1 cellular context compared by ENCODE assay signal in the genomic region with DNA sequence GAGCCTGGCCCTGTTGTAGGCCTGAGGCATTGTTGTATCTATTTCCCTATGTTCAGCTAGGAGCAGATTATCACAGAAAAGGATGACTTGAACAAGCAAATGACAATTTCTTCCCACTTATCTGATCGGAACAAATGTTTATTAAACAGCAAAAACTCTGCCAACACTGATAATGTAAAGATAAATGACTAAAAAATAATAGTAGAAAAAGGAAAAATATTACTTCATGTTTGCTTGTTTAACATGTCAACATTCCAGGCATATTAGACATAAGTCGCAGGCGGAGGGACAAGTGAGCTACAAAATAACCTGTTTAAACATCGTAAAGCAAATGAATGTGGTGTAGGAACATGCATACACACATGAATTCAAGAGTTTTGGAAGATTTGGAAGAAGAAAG.
TF ChIP-seq lines count a peak whose summit lies in the region.

No MANE protein-coding gene starts in this region.

TF ChIP-seq in H1, 55 proteins besides CTCF, POLR2A, EP300 and RAD21:
- TF ChIP-seq PHF8 (conservative IDR thresholded peaks at IDR 0.05; ENCODE audit: low read depth, low read length): no peak
- no peak for TF ChIP-seq SP4 (IDR thresholded peaks at IDR 0.05; ENCODE audit: low read length)
- TF ChIP-seq SP1 (IDR thresholded peaks at IDR 0.05; ENCODE audit: low read depth, low read length): no peak
- TF ChIP-seq, protein P1, sequence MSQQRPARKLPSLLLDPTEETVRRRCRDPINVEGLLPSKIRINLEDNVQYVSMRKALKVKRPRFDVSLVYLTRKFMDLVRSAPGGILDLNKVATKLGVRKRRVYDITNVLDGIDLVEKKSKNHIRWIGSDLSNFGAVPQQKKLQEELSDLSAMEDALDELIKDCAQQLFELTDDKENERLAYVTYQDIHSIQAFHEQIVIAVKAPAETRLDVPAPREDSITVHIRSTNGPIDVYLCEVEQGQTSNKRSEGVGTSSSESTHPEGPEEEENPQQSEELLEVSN (IDR thresholded peaks at IDR 0.05): no peak
- no peak for TF ChIP-seq SUZ12 (IDR thresholded peaks at IDR 0.05; ENCODE audit: low read length)
- no peak for TF ChIP-seq CBX5 (IDR thresholded peaks at IDR 0.05; ENCODE audit: low read depth, low read length)
- TF ChIP-seq, protein P2, sequence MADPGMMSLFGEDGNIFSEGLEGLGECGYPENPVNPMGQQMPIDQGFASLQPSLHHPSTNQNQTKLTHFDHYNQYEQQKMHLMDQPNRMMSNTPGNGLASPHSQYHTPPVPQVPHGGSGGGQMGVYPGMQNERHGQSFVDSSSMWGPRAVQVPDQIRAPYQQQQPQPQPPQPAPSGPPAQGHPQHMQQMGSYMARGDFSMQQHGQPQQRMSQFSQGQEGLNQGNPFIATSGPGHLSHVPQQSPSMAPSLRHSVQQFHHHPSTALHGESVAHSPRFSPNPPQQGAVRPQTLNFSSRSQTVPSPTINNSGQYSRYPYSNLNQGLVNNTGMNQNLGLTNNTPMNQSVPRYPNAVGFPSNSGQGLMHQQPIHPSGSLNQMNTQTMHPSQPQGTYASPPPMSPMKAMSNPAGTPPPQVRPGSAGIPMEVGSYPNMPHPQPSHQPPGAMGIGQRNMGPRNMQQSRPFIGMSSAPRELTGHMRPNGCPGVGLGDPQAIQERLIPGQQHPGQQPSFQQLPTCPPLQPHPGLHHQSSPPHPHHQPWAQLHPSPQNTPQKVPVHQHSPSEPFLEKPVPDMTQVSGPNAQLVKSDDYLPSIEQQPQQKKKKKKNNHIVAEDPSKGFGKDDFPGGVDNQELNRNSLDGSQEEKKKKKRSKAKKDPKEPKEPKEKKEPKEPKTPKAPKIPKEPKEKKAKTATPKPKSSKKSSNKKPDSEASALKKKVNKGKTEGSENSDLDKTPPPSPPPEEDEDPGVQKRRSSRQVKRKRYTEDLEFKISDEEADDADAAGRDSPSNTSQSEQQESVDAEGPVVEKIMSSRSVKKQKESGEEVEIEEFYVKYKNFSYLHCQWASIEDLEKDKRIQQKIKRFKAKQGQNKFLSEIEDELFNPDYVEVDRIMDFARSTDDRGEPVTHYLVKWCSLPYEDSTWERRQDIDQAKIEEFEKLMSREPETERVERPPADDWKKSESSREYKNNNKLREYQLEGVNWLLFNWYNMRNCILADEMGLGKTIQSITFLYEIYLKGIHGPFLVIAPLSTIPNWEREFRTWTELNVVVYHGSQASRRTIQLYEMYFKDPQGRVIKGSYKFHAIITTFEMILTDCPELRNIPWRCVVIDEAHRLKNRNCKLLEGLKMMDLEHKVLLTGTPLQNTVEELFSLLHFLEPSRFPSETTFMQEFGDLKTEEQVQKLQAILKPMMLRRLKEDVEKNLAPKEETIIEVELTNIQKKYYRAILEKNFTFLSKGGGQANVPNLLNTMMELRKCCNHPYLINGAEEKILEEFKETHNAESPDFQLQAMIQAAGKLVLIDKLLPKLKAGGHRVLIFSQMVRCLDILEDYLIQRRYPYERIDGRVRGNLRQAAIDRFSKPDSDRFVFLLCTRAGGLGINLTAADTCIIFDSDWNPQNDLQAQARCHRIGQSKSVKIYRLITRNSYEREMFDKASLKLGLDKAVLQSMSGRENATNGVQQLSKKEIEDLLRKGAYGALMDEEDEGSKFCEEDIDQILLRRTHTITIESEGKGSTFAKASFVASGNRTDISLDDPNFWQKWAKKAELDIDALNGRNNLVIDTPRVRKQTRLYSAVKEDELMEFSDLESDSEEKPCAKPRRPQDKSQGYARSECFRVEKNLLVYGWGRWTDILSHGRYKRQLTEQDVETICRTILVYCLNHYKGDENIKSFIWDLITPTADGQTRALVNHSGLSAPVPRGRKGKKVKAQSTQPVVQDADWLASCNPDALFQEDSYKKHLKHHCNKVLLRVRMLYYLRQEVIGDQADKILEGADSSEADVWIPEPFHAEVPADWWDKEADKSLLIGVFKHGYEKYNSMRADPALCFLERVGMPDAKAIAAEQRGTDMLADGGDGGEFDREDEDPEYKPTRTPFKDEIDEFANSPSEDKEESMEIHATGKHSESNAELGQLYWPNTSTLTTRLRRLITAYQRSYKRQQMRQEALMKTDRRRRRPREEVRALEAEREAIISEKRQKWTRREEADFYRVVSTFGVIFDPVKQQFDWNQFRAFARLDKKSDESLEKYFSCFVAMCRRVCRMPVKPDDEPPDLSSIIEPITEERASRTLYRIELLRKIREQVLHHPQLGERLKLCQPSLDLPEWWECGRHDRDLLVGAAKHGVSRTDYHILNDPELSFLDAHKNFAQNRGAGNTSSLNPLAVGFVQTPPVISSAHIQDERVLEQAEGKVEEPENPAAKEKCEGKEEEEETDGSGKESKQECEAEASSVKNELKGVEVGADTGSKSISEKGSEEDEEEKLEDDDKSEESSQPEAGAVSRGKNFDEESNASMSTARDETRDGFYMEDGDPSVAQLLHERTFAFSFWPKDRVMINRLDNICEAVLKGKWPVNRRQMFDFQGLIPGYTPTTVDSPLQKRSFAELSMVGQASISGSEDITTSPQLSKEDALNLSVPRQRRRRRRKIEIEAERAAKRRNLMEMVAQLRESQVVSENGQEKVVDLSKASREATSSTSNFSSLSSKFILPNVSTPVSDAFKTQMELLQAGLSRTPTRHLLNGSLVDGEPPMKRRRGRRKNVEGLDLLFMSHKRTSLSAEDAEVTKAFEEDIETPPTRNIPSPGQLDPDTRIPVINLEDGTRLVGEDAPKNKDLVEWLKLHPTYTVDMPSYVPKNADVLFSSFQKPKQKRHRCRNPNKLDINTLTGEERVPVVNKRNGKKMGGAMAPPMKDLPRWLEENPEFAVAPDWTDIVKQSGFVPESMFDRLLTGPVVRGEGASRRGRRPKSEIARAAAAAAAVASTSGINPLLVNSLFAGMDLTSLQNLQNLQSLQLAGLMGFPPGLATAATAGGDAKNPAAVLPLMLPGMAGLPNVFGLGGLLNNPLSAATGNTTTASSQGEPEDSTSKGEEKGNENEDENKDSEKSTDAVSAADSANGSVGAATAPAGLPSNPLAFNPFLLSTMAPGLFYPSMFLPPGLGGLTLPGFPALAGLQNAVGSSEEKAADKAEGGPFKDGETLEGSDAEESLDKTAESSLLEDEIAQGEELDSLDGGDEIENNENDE (IDR thresholded peaks at IDR 0.05; ENCODE audit: insufficient replicate concordance, low read length): no peak
- TF ChIP-seq POU5F1 (IDR thresholded peaks at IDR 0.05; ENCODE audit: low read depth, low read length): no peak
- no peak for TF ChIP-seq RXRA (IDR thresholded peaks at IDR 0.05; ENCODE audit: insufficient read depth, low read depth, low read length)
- no peak for TF ChIP-seq CHD2 (IDR thresholded peaks at IDR 0.05; ENCODE audit: low read length)
- TF ChIP-seq HDAC6 (IDR thresholded peaks at IDR 0.05; ENCODE audit: low read depth, low read length): no peak
TF ChIP-seq in H1: peak in this region for 0.
